In genomic region chr3:39205919-39206516, GRCh38 we compare ENCODE assay signal across 17 cellular contexts. TPM values are rescaled to one million over a fixed set of nuclear protein-coding genes. Genes with fewer than 3 reads are reported as not detected.
DNase-seq lines count a peak whose midpoint lies in the region; ATAC-seq and TF ChIP-seq lines count a peak whose summit lies in the region.
"Had no signal": no experiment of that assay in that cellular context is flagged by ENCODE, and none has a peak within 500 bp of the region (broad histone marks: within the 10 kb centered on the region; RNA-seq: fewer than 3 reads in every experiment).

No MANE protein-coding gene starts in this region.

- H3K18ac ChIP-seq in trophoblast cell (ENCODE audit: low read length): no peak overlapping the region

- no peaks in the 10 kb centered on the region for H3F3A ChIP-seq in PC-3 (ENCODE audit: low read length, unreplicated experiment)

- DNase-seq in PC-3: peak; percentile 11
- peak; percentile 80 for DNase-seq in esophagus muscularis mucosa (ENCODE audit: extremely low spot score)
- no peak for DNase-seq in trophoblast cell
- DNase-seq in ureter (ENCODE audit: low spot score): peak; percentile 18
- DNase-seq in AML-193 (lab: John Stamatoyannopoulos, UW): no peak
- no peak for DNase-seq in GM03348 (ENCODE audit: low spot score)
- DNase-seq: ACHN; Caco-2; CD4-positive, alpha-beta T cell; GOT3; H7; HFFc6 had no signal

- H3K36me3 ChIP-seq in PC-3 (ENCODE audit: low read depth, low read length): no peaks in the 10 kb centered on the region
- H3K36me3 ChIP-seq in esophagus muscularis mucosa: no peaks in the 10 kb centered on the region
- H3K36me3 ChIP-seq in trophoblast cell (ENCODE audit: control insufficient read depth in 1 of 2, insufficient read depth in 2 of 2, low read length in 2 of 2): no peaks in the 10 kb centered on the region

- H3K4me2 ChIP-seq in PC-3 (ENCODE audit: low read length): no peak overlapping the region
- no peak overlapping the region for H3K4me2 ChIP-seq in trophoblast cell (ENCODE audit: low read length)

- no peak overlapping the region for H2AFZ ChIP-seq in PC-3 (ENCODE audit: low read length)
- H2AFZ ChIP-seq in trophoblast cell (ENCODE audit: insufficient read depth, low read length, poor library complexity): no peak overlapping the region

- no peak overlapping the region for H3K9ac ChIP-seq in PC-3 (ENCODE audit: low read length)
- no peak overlapping the region for H3K9ac ChIP-seq in trophoblast cell (ENCODE audit: low read length)

- H3K4me3 ChIP-seq in PC-3 (ENCODE audit: low read length) (no peak overlapping the region), esophagus muscularis mucosa (no peak overlapping the region), trophoblast cell (ENCODE audit: low read depth, low read length) (no peak overlapping the region)

- TF ChIP-seq CTCF in PC-3 (conservative IDR thresholded peaks at IDR 0.05; ENCODE audit: low read depth, low read length) (no peak), esophagus muscularis mucosa (IDR thresholded peaks at IDR 0.05) (no peak)

- no peak overlapping the region for H2BK120ac ChIP-seq in trophoblast cell (ENCODE audit: insufficient read depth, low read length, poor library complexity)

- no peak overlapping the region for H3K14ac ChIP-seq in trophoblast cell (ENCODE audit: low read length)

- no peak overlapping the region for H3K23ac ChIP-seq in trophoblast cell (ENCODE audit: low read length)

- no peak for ATAC-seq in PC-3
- ATAC-seq in HG03175 (IDR thresholded peaks at IDR 0.05; ENCODE audit: unreplicated experiment): no peak
- ATAC-seq: HCT116, HepG2 had no signal

- POLR2A ChIA-PET in PC-3 (lab: Charles Lee; ENCODE audit: unreplicated experiment): interaction anchor here (0.5 kb wide), 1 partner anchor 321 kb away, joined by 14 read pairs; no protein-coding TSS in a partner anchor

- TF ChIP-seq POLR2A in esophagus muscularis mucosa (IDR thresholded peaks at IDR 0.05; ENCODE audit: low read depth): no peak

- H3K4ac ChIP-seq in trophoblast cell (ENCODE audit: low read depth, low read length): no peak overlapping the region

- 90% methylated on average over 6 of the region's 6 CpGs for WGBS in esophagus muscularis mucosa
- no CpG with 5 or more reads among the region's 6 CpGs for WGBS in trophoblast cell (ENCODE audit: extremely low coverage, insufficient coverage, insufficient read length)

- no peak overlapping the region for H2BK12ac ChIP-seq in trophoblast cell (ENCODE audit: low read length)

- intact Hi-C loops in PC-3 (cut with micrococcal nuclease) (loop anchor here (5.0 kb wide), 1 partner anchor 176 kb away; the partner anchor contains the start of gene SLC25A38), esophagus muscularis mucosa (cut with DNase I) (no loop called here)

- no peaks in the 10 kb centered on the region for H4K20me1 ChIP-seq in PC-3 (ENCODE audit: low read length)

- H3K27me3 ChIP-seq in PC-3 (ENCODE audit: low read length) (peaks cover 39% of the 10 kb centered on the region), esophagus muscularis mucosa (peaks cover 0 to 11% (median 0%) of the 10 kb centered on the region in 4 donors), trophoblast cell (ENCODE audit: insufficient read depth, low read length) (no peaks in the 10 kb centered on the region)

- H4K91ac ChIP-seq in trophoblast cell (ENCODE audit: low read depth, low read length): no peak overlapping the region

- peak overlapping the region; percentile 5 for H2AK5ac ChIP-seq in trophoblast cell (ENCODE audit: low read length)

- H4K12ac ChIP-seq in trophoblast cell (ENCODE audit: low read depth, low read length): no peak overlapping the region

- H3K4me1 ChIP-seq in PC-3 (ENCODE audit: insufficient read depth, low read length) (peaks cover 12% of the 10 kb centered on the region), esophagus muscularis mucosa (peaks cover 0 to 9% (median 2%) of the 10 kb centered on the region in 4 donors), trophoblast cell (ENCODE audit: control insufficient read depth in 1 of 2, insufficient read depth in 2 of 2, low read length in 2 of 2) (peaks cover 0 to 4% of the 10 kb centered on the region in 2 experiments)

- H3K79me2 ChIP-seq in PC-3 (ENCODE audit: low read length) (no peaks in the 10 kb centered on the region), trophoblast cell (ENCODE audit: control insufficient read depth, insufficient read depth, low read length, poor library complexity) (no peaks in the 10 kb centered on the region)

- no peak overlapping the region for H4K8ac ChIP-seq in trophoblast cell (ENCODE audit: low read depth, low read length)

- H3K9me2 ChIP-seq in PC-3 (replicated peaks; ENCODE audit: low read length): no peaks in the 10 kb centered on the region

- H3K79me1 ChIP-seq in trophoblast cell (ENCODE audit: low read length): no peaks in the 10 kb centered on the region

- CTCF ChIA-PET in PC-3 (lab: Charles Lee): no interaction called here

- BruUV-seq in PC-3 (replicated peaks; lab: Mats Ljungman, UMichigan): no TSS peak

- H2BK5ac ChIP-seq in trophoblast cell (ENCODE audit: low read depth, low read length, poor library complexity): no peak overlapping the region

- H3K9me3 ChIP-seq in PC-3 (ENCODE audit: low read length) (no peaks in the 10 kb centered on the region), esophagus muscularis mucosa (peaks cover 0 to 4% (median 0%) of the 10 kb centered on the region in 4 donors), trophoblast cell (ENCODE audit: insufficient read depth, low read depth, low read length) (no peaks in the 10 kb centered on the region)
- H3K9me3 ChIP-seq: Caco-2 had no signal

- no peak for TF ChIP-seq EP300 in esophagus muscularis mucosa (IDR thresholded peaks at IDR 0.05)

- H3K27ac ChIP-seq in PC-3 (ENCODE audit: low read length): no peak overlapping the region
- H3K27ac ChIP-seq in esophagus muscularis mucosa (replicated peaks in 1 of 4): no peak overlapping the region
- no peak overlapping the region for H3K27ac ChIP-seq in trophoblast cell (ENCODE audit: low read depth, low read length)
- H3K27ac ChIP-seq: C4-2B had no signal

RNA-seq across cellular contexts. Expression of gene XIRP1, which starts 13.6 kb away (rescaled TPM):
- total RNA-seq in PC-3 (2014; rRNA removed) (not detected in 2 replicates), esophagus muscularis mucosa (1 to 10 TPM in 1 of 4 donors, not detected in 3; 1.3 TPM), ureter (0.13 TPM)
- polyA plus RNA-seq in trophoblast cell (2013): 0.05 and 0.07 TPM in 2 replicates
- total RNA-seq: Caco-2; CD4-positive, alpha-beta T cell; H7; HepG2; HFFc6 had no signal
- polyA plus RNA-seq: HepG2, IgD-negative memory B cell had no signal

RNA-seq across cellular contexts. Expression of gene CSRNP1, which starts 52.6 kb away (rescaled TPM):
- total RNA-seq in PC-3 (2014; rRNA removed) (72.3 and 86.9 TPM in 2 replicates), esophagus muscularis mucosa (100 to 1,000 TPM in 1 of 4 donors, 10 to 100 TPM in 3; 27.8 to 183 (median 45.4) TPM), ureter (32.1 TPM)
- polyA plus RNA-seq in trophoblast cell (2013): 35.6 and 35.8 TPM in 2 replicates

Comparison
In these comparisons a context has a peak if more than half of its experiments do, and no peak if none do; other contexts are left out.
1. DNase-seq: peak in PC-3 (single experiment), esophagus muscularis mucosa (single experiment) and ureter (single experiment); none in trophoblast cell (0 of 2), AML-193 (0 of 2) and GM03348 (single experiment).